8 cellular contexts compared by ENCODE assay signal in the genomic region with DNA sequence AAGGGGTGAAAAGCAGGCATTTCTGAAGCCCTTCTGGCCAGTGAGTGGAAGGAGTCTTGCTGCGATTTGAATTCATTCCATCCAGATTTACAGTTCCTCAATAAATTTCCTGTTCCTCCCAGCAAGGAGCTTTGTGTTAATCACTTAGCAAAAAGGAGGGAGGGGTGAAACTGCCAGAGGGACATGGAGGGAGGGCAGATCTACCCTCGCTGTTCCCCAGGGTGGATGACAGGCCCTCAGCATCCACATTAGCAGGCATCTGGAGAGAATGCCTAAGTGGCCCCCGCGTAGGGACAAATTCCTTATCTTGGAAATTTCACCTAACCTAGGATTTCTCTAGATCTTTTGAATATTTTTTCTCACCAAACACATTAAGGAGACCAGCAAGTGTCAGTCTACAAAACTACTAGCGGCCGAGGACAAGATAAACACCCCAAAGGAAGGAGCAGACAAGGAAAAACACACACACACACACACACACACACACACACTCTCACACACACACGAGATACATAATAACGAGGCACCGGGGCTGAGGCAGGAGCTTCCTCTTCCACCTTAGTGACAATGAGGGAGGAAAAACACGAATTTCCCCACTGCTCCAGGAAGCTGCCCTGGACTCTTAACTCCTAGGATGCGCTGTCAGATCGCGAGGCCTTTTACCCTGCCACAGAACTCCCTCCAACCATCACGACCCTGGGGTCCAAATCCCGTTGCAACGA. TPM values are rescaled to one million over a fixed set of nuclear protein-coding genes. Genes with fewer than 3 reads are reported as not detected.
A peak's percentile ranks its signal among the peaks of the same experiment; 100 is the strongest.
DNase-seq lines count a peak whose midpoint lies in the region; ATAC-seq and TF ChIP-seq lines count a peak whose summit lies in the region.

No MANE protein-coding gene starts in this region.

- no peaks in the 10 kb centered on the region for H3K9me3 ChIP-seq in PC-9 (ENCODE audit: insufficient read depth, low read depth)
- H3K9me3 ChIP-seq in mononuclear cell (ENCODE audit: low read depth, low read length): no peaks in the 10 kb centered on the region

- peaks cover 31% of the 10 kb centered on the region for H3K36me3 ChIP-seq in PC-9 (ENCODE audit: low read depth)

- H3K27ac ChIP-seq in PC-9: peak overlapping the region; percentile 78
- peak overlapping the region in 43 of 59 donors; percentile 87 to 99 (median 96) for H3K27ac ChIP-seq in dorsolateral prefrontal cortex

- H3K9me2 ChIP-seq in PC-9 (ENCODE audit: insufficient read depth): no peaks in the 10 kb centered on the region

- ATAC-seq in HG03108 (IDR thresholded peaks at IDR 0.05; ENCODE audit: unreplicated experiment): no peak
- no peak for ATAC-seq in GM21529 (IDR thresholded peaks at IDR 0.05; ENCODE audit: unreplicated experiment)

- POLR2A ChIA-PET in PC-9 (lab: Charles Lee; ENCODE audit: unreplicated experiment): interaction anchor here (0.7 kb wide), 1 partner anchor 220 kb away, joined by 7 read pairs; no protein-coding TSS in a partner anchor

- H3F3A ChIP-seq in PC-9 (ENCODE audit: insufficient read depth, low read depth): peaks cover 45% of the 10 kb centered on the region

- H3K27me3 ChIP-seq in PC-9 (ENCODE audit: insufficient read depth, low read depth) (no peaks in the 10 kb centered on the region), dorsolateral prefrontal cortex (no peaks in the 10 kb centered on the region), mononuclear cell (ENCODE audit: insufficient read depth, low read length) (no peaks in the 10 kb centered on the region)

- peaks cover 51% of the 10 kb centered on the region for H3K4me1 ChIP-seq in PC-9 (replicated peaks; ENCODE audit: insufficient read depth)
- peaks cover 49% of the 10 kb centered on the region for H3K4me1 ChIP-seq in mononuclear cell (ENCODE audit: insufficient read depth, low read length)

- peaks cover 11% of the 10 kb centered on the region; the same call in 1 of the 2 replicates for H4K20me1 ChIP-seq in PC-9 (ENCODE audit: insufficient read depth)

- peak overlapping the region; percentile 86 for H2AFZ ChIP-seq in PC-9

- DNase-seq in NCI-H2029 (lab: John Stamatoyannopoulos, UW): peak; percentile 9
- DNase-seq in NCI-H2029 treated with DMSO at 0.1 percent for 48 hours (lab: John Stamatoyannopoulos, UW): no peak
- DNase-seq in PC-9: no peak
- no peak for DNase-seq in dorsolateral prefrontal cortex
- no peak for DNase-seq in NCI-H1092 (lab: John Stamatoyannopoulos, UW)

- 0 out of 2 replicates have a peak, but pooled peaks have one; percentile 5 for TF ChIP-seq CTCF in PC-9 (conservative IDR thresholded peaks at IDR 0.05)
- no peak for TF ChIP-seq CTCF in dorsolateral prefrontal cortex (IDR thresholded peaks at IDR 0.05 in 54 of 56, conservative IDR thresholded peaks at IDR 0.05 in 2 of 56; ENCODE audit: low read depth in 1 of 56, partially characterized antibody in 56 of 56)

- BruUV-seq in PC-9 (replicated peaks; lab: Mats Ljungman, UMichigan): TSS peak; percentile 50

- H3K4me2 ChIP-seq in PC-9: peak overlapping the region; percentile 96

- intact Hi-C loops in PC-9 (cut with micrococcal nuclease; ENCODE audit: unreplicated experiment): loop anchor here (10.0 kb wide), 1 partner anchor 442 kb away; no protein-coding TSS in a partner anchor
- intact Hi-C loops in dorsolateral prefrontal cortex (cut with DNase I): no loop called here

- peak overlapping the region; percentile 86 for H3K4me3 ChIP-seq in PC-9
- peak overlapping the region; percentile 63 to 100 (median 96) for H3K4me3 ChIP-seq in dorsolateral prefrontal cortex
- H3K4me3 ChIP-seq in mononuclear cell (ENCODE audit: low read length): peak overlapping the region; percentile 63

- CTCF ChIA-PET in PC-9 (lab: Charles Lee): interaction anchor here (0.6 to 2.1 kb wide), 3 partner anchors 18 to 472 kb away, joined by 4 to 7 read pairs (median 6); no protein-coding TSS in a partner anchor

- H3K79me2 ChIP-seq in PC-9 (ENCODE audit: low read depth): peaks cover 47% of the 10 kb centered on the region

RNA-seq across cellular contexts. Expression of a gene that starts 1.0 kb away (rescaled TPM):
- total RNA-seq in PC-9 (2021) (22.1 and 26.2 TPM in 2 replicates), dorsolateral prefrontal cortex (10 to 100 TPM; 14.8 to 41.5 (median 21.3) TPM), mononuclear cell (101 TPM)

RNA-seq across cellular contexts. Expression of a gene that starts 37.6 kb away (rescaled TPM):
- total RNA-seq in PC-9 (2021) (not detected in 2 replicates), dorsolateral prefrontal cortex (under 1 TPM in 66 of 120 experiments, not detected in 54; 0.23 to 0.99 (median 0.51) TPM), mononuclear cell (0.10 TPM)
